Comparison of ENCODE assay signal across 25 cellular contexts in genomic region chr2:68390114-68390513, GRCh38. TPM values are rescaled to one million over a fixed set of nuclear protein-coding genes. Genes with fewer than 3 reads are reported as not detected.
DNase-seq lines count a peak whose midpoint lies in the region; ATAC-seq, FAIRE-seq and TF ChIP-seq lines count a peak whose summit lies in the region.
"Had no signal": no experiment of that assay in that cellular context is flagged by ENCODE, and none has a peak within 500 bp of the region (broad histone marks: within the 10 kb centered on the region; RNA-seq: fewer than 3 reads in every experiment).

No MANE protein-coding gene starts in this region.

- H3K27me3 ChIP-seq in right atrium auricular region, result no peaks in the 10 kb centered on the region
- no peaks in the 10 kb centered on the region for H3K27me3 ChIP-seq in GM12878 (replicated peaks in 1 of 2; ENCODE audit: control insufficient read depth in 2 of 2, insufficient read depth in 2 of 2, low read length in 1 of 2)
- no peaks in the 10 kb centered on the region for H3K27me3 ChIP-seq in right cardiac atrium (ENCODE audit: control insufficient read depth, insufficient read depth)
- H3K27me3 ChIP-seq: adrenal gland, breast epithelium had no signal

- H2AFZ ChIP-seq in GM12878 (ENCODE audit: control insufficient read depth, low read depth, low read length), result no peak overlapping the region
- H2AFZ ChIP-seq: GM23338 had no signal

- TF ChIP-seq POLR2A in GM12878 (IDR thresholded peaks at IDR 0.05; ENCODE audit: low read depth, low read length), result no peak

- TF ChIP-seq CTCF in right atrium auricular region (IDR thresholded peaks at IDR 0.05) (no peak), GM12878 (IDR thresholded peaks at IDR 0.05 in 2 of 3, conservative IDR thresholded peaks at IDR 0.05 in 1 of 3; ENCODE audit: control insufficient read depth in 2 of 3, extremely low read depth in 1 of 3, insufficient read depth in 1 of 3, low read depth in 3 of 3, low read length in 3 of 3) (no peak)

- no TSS peak for BruUV-seq in GM12878 (replicated peaks; lab: Mats Ljungman, UMichigan)

- H3K4me3 ChIP-seq in right atrium auricular region (no peak overlapping the region), GM12878 (peak overlapping the region; percentile 62), right cardiac atrium (ENCODE audit: low read length) (no peak overlapping the region)
- H3K4me3 ChIP-seq: adrenal gland, breast epithelium, GM23338, lung, MG63 had no signal

- peaks cover 76% of the 10 kb centered on the region for H3K79me2 ChIP-seq in GM12878 (ENCODE audit: control insufficient read depth, insufficient read depth, low read length)

- H3K9ac ChIP-seq in GM12878 (ENCODE audit: control insufficient read depth, insufficient read depth, low read length), result peak overlapping the region; percentile 73

- 41% methylated on average over 2 of the region's 2 CpGs for WGBS in GM12878 (ENCODE audit: insufficient coverage, insufficient replicate concordance, low lambda C conversion rate, missing lambda C conversion rate)
- 41% methylated on average over 2 of the region's 2 CpGs for WGBS in right cardiac atrium

- H3K36me3 ChIP-seq in right atrium auricular region, result no peaks in the 10 kb centered on the region
- H3K36me3 ChIP-seq in GM12878 (ENCODE audit: control insufficient read depth in 2 of 2, insufficient read depth in 2 of 2, low read length in 1 of 2), result peaks cover 27 to 57% of the 10 kb centered on the region in 2 experiments
- H3K36me3 ChIP-seq: adrenal gland, breast epithelium, MG63 had no signal

- in situ Hi-C loops in GM12878 (cut with MboI), result loop anchor here (25.0 kb wide), 1 partner anchor 1722 kb away; no protein-coding TSS in a partner anchor

- DNase-seq in Right ventricle myocardium inferior (ENCODE audit: missing footprints), result no peak
- DNase-seq in right atrium auricular region (ENCODE audit: low spot score), result no peak
- no peak for DNase-seq in GM12878 (ENCODE audit: low read depth, low spot score)
- DNase-seq in right cardiac atrium, result no peak
- DNase-seq in superior temporal gyrus (ENCODE audit: extremely low spot score), result peak; percentile 70
- no peak for DNase-seq in RPMI8226
- no peak for DNase-seq in EL
- no peak for DNase-seq in NCI-H1105 (lab: John Stamatoyannopoulos, UW)
- DNase-seq: activated CD4-positive, alpha-beta T cell treated with anti-CD3 and anti-CD28 coated beads for 36 hours; activated CD8-positive, alpha-beta memory T cell treated with anti-CD3 and anti-CD28 coated beads for 24 hours; activated T-cell treated with anti-CD3 and anti-CD28 coated beads, Interleukin-2, amount 50 U/mL, for 24 hours; adrenal gland; DND-41; MG63; NCI-H1436; SHP77 treated with DMSO at 0.1 percent for 48 hours; stimulated activated CD4-positive, alpha-beta T cell treated with anti-CD3 and anti-CD28 coated beads, Interleukin-4, amount 100 ng/mL, for 24 hours; stimulated activated naive CD8-positive, alpha-beta T cell treated with anti-CD3 and anti-CD28 coated beads, Interleukin-15, amount 100 ng/mL, for 72 hours; trophoblast cell had no signal

- CTCF ChIA-PET in GM12878 (lab: Yijun Ruan, JAX), result interaction anchor here (0.7 to 8.5 kb wide), 13 partner anchors 9 to 74 kb away, joined by 3 to 85 read pairs (median 4); partner anchors contain the start of gene PLEK

- no peak for TF ChIP-seq EP300 in GM12878 (IDR thresholded peaks at IDR 0.05; ENCODE audit: borderline replicate concordance in 1 of 2, control insufficient read depth in 1 of 2, low read depth in 2 of 2, low read length in 2 of 2)

- H3K27ac ChIP-seq in right atrium auricular region (peak overlapping the region in 1 of 2 donors; percentile 27), GM12878 (ENCODE audit: control insufficient read depth, insufficient read depth) (peak overlapping the region; percentile 90), right cardiac atrium (ENCODE audit: low read length) (no peak overlapping the region)
- H3K27ac ChIP-seq: 22Rv1, adrenal gland, breast epithelium had no signal

- no peak for FAIRE-seq in GM12878 (lab: Jason Lieb, UNC)
- FAIRE-seq: TTC549 had no signal

- H3K9me3 ChIP-seq in right atrium auricular region, result no peaks in the 10 kb centered on the region
- no peaks in the 10 kb centered on the region; the same call in 1 of the 3 replicates for H3K9me3 ChIP-seq in GM12878 (replicated peaks; ENCODE audit: control insufficient read depth, insufficient read depth, low read length)
- H3K9me3 ChIP-seq in right cardiac atrium (ENCODE audit: control insufficient read depth, low read length), result no peaks in the 10 kb centered on the region
- H3K9me3 ChIP-seq: adrenal gland, breast epithelium, MG63 had no signal

- intact Hi-C loops in Right ventricle myocardium inferior (cut with DNase I), result no loop called here
- intact Hi-C loops in GM12878 (cut with micrococcal nuclease; ENCODE audit: unreplicated experiment), result no loop called here
- intact Hi-C loops in right cardiac atrium (cut with DNase I), result no loop called here

- peak overlapping the region; percentile 75 for H3K4me2 ChIP-seq in GM12878 (ENCODE audit: control insufficient read depth, insufficient read depth)
- H3K4me2 ChIP-seq: GM23338 had no signal

- SMC1A ChIA-PET in GM12878 (lab: Charles Lee; ENCODE audit: uncharacterized antibody, unreplicated experiment), result interaction anchor here (0.7 to 15.8 kb wide), 15 partner anchors 9 to 264 kb away, joined by 3 to 259 read pairs (median 13); partner anchors contain the start of gene PLEK

- no peak for TF ChIP-seq RAD21 in GM12878 (IDR thresholded peaks at IDR 0.05; ENCODE audit: insufficient read depth, low read depth, low read length)

- RAD21 ChIA-PET in GM12878 (lab: Charles Lee; ENCODE audit: unreplicated experiment), result interaction anchor here (0.7 to 14.3 kb wide), 14 partner anchors 9 to 105 kb away, joined by 3 to 211 read pairs (median 14); partner anchors contain the start of gene PLEK

- H3K4me1 ChIP-seq in right atrium auricular region (peaks cover 0 to 29% of the 10 kb centered on the region in 2 donors), GM12878 (ENCODE audit: control insufficient read depth, insufficient read depth, low read length) (peaks cover 45% of the 10 kb centered on the region), right cardiac atrium (ENCODE audit: control insufficient read depth, insufficient read depth, low read length) (peaks cover 4% of the 10 kb centered on the region)
- H3K4me1 ChIP-seq: adrenal gland, breast epithelium had no signal

- ATAC-seq in Right ventricle myocardium inferior, result peak; percentile 26
- no peak for ATAC-seq in GM12878
- ATAC-seq in right cardiac atrium, result peak; percentile 44 to 57
- ATAC-seq: activated CD4-positive, alpha-beta T cell treated with anti-CD3 and anti-CD28 coated beads for 36 hours; GM23338; stimulated activated naive CD8-positive, alpha-beta T cell treated with anti-CD3 and anti-CD28 coated beads, Interleukin-15, amount 100 ng/mL, for 72 hours had no signal

- H4K20me1 ChIP-seq in GM12878 (ENCODE audit: control insufficient read depth, insufficient read depth), result no peaks in the 10 kb centered on the region

- POLR2A ChIA-PET in GM12878 (lab: Charles Lee), result interaction anchor here (0.8 to 9.4 kb wide), 11 partner anchors 8 to 327 kb away, joined by 3 to 71 read pairs (median 10); partner anchors contain the start of genes C1D and PLEK

TF ChIP-seq in GM12878, 131 proteins besides CTCF, POLR2A, EP300 and RAD21 (continues in another document):
- no peak for TF ChIP-seq USF2 (IDR thresholded peaks at IDR 0.05; ENCODE audit: borderline replicate concordance, low read depth, low read length)
- no peak for TF ChIP-seq MYC (IDR thresholded peaks at IDR 0.05; ENCODE audit: insufficient read depth, insufficient read length, insufficient replicate concordance, low read length, severe bottlenecking)

RNA-seq across cellular contexts. Expression of gene PLEK, which starts 25.0 kb away (rescaled TPM):
- total RNA-seq in Right ventricle myocardium inferior (7.2 TPM), right atrium auricular region (1 to 10 TPM; 3.1 to 4.4 TPM), GM12878 (2014; rRNA removed) (270 and 329 TPM in 2 replicates), GM12878 (2014; rRNA removed; fragmentation: Illumina TruSeq; extraction: Trizol) (371 and 378 TPM in 2 replicates), GM12878 (2021) (319 and 335 TPM in 2 replicates), right cardiac atrium (1 to 10 TPM; 4.0 to 6.6 (median 4.3) TPM)
- 397 and 442 TPM in 2 replicates for total RNA-seq in GM12878 (2013; cell fraction: nucleolus; rRNA removed)
- polyA plus RNA-seq in GM12878 (2011; ENCODE audit: low read depth), result 166 TPM
- polyA plus RNA-seq in GM12878 (2011; rRNA removed) (804 and 985 TPM in 2 replicates), GM12878 (2014; fragmentation: Illumina TruSeq; extraction: Trizol) (466 and 545 TPM in 2 replicates), GM12878 (2014; fragmentation: Nextera tagmentation; extraction: Ambion mirVana) (100 to 1,000 TPM; 410 to 617 TPM), GM12878 (2014; rRNA removed) (283 and 353 TPM in 2 replicates), GM12878 (2016; fragmentation: Nextera tagmentation; extraction: Ambion mirVana) (100 to 1,000 TPM; 229 to 238 TPM), right cardiac atrium (1.3 TPM)
- 433 and 504 TPM in 2 replicates for polyA plus RNA-seq in GM12878 (2011; cell fraction: cytosol; rRNA removed)
- 396 and 451 TPM in 2 replicates for polyA plus RNA-seq in GM12878 (2011; cell fraction: nucleus; rRNA removed)
- polyA plus RNA-seq in GM12878 (2012), result 204 and 209 TPM in 2 replicates
- 394 and 411 TPM in 2 replicates for polyA minus RNA-seq in GM12878 (2011; rRNA and poly(A)+ RNA removed)
- 150 and 184 TPM in 2 replicates for polyA minus RNA-seq in GM12878 (2011; cell fraction: cytosol; rRNA and poly(A)+ RNA removed)
- 97.7 and 128 TPM in 2 replicates for polyA minus RNA-seq in GM12878 (2011; cell fraction: nucleus; rRNA and poly(A)+ RNA removed)
- total RNA-seq: fibroblast of villous mesenchyme, GM23338 had no signal

Comparison
In these comparisons a context has a peak if more than half of its experiments do, and no peak if none do; other contexts are left out.
1. RNA of gene PLEK, which starts 25.0 kb away (total RNA-seq): 270 to 442 TPM in GM12878; 7.2 TPM in Right ventricle myocardium inferior (single experiment), 3.1 to 4.4 TPM in right atrium auricular region and 4.0 to 6.6 TPM in right cardiac atrium; every median in the first group is over 10 times any median in the second.